In the genomic region with DNA sequence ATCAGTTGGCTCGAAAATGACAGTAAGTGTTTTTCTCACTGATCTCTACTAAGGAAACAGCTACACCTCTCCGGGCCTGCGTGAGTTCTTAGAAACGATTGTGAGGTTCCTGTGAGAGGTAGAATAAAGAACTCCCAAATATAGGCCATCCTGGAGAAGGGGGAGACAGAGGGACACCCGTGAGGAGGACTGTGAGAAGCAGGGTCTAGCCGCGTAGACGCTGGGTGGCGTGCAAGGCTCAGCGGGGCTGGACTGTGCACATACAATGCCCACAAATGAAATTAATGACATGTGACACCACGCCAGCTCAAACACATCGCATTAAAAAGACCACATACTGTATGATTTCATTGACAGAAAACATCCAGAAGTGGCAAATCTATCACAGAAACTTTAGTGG, we compare ENCODE assay signal across 32 cellular contexts.
"Had no signal": no experiment of that assay in that cellular context is flagged by ENCODE, and none has a peak within 500 bp of the region (broad histone marks: within the 10 kb centered on the region; RNA-seq: fewer than 3 reads in every experiment).

No MANE protein-coding gene starts in this region.

- ATAC-seq: activated CD8-positive, alpha-beta T cell treated with anti-CD3 and anti-CD28 coated beads for 36 hours; activated naive CD4-positive, alpha-beta T cell treated with anti-CD3 and anti-CD28 coated beads, Interleukin-2, amount 50 U/mL, for 72 hours; body of pancreas; PC-3; SK-N-SH treated with all-trans-retinoic acid at 6 μM for 48 hours; T-cell had no signal

- DNase-seq: activated CD4-positive, alpha-beta T cell treated with anti-CD3 and anti-CD28 coated beads, Interleukin-2, amount 10 ng/mL, durations not matched to agents 24 days and 14 days; activated CD4-positive, alpha-beta T cell treated with anti-CD3 and anti-CD28 coated beads, Interleukin-2, amount 50 U/mL, for 4 hours; activated CD8-positive, alpha-beta T cell treated with anti-CD3 and anti-CD28 coated beads for 36 hours; activated gamma-delta T cell; activated naive CD4-positive, alpha-beta T cell treated with Interleukin-2 at 50 U/mL for 16 hours; activated T-cell treated with anti-CD3 and anti-CD28 coated beads, Interleukin-2, amount 50 U/mL, for 1 hour; adrenal gland; body of pancreas; Kasumi-1; KG1; MM.1S; MV-4-11; NCI-H1105; NCI-H1417 treated with DMSO at 0.1 percent for 48 hours; NCI-H2171 treated with DMSO at 0.1 percent for 48 hours; NCI-H2227 treated with DMSO at 0.1 percent for 48 hours; NCI-H446; NCI-H524 treated with DMSO at 0.1 percent for 48 hours; NCI-H82; NK-92 treated with Interleukin-12 subunit alpha and Interleukin-12 subunit beta, amount 100 ng/mL, for 24 hours; PC-3; Peyer's patch; RPMI8226; SHP77 treated with DMSO at 0.1 percent for 48 hours; T-cell; T-helper 2 cell; T-helper 9 cell had no signal

- H3K27ac ChIP-seq: adrenal gland, body of pancreas, breast epithelium, Peyer's patch, SJSA1 had no signal

- FAIRE-seq: astrocyte had no signal

- H3K36me3 Mint-ChIP-seq: T-cell had no signal

- H3K9me3 ChIP-seq: adrenal gland had no signal

- H3K4me3 Mint-ChIP-seq: activated CD4-positive, alpha-beta T cell treated with anti-CD3 and anti-CD28 coated beads, Interleukin-2, amount 10 ng/mL, durations not matched to agents 24 days and 14 days; activated CD8-positive, alpha-beta T cell treated with anti-CD3 and anti-CD28 coated beads for 36 hours; T-cell had no signal

- H3K36me3 ChIP-seq: adrenal gland, breast epithelium, Peyer's patch, SJSA1 had no signal

- H3K27me3 Mint-ChIP-seq: activated CD4-positive, alpha-beta T cell treated with anti-CD3 and anti-CD28 coated beads, Interleukin-2, amount 10 ng/mL, durations not matched to agents 24 days and 14 days; activated CD8-positive, alpha-beta T cell treated with anti-CD3 and anti-CD28 coated beads for 36 hours; T-cell had no signal

- H3K4me3 ChIP-seq: adrenal gland, body of pancreas, breast epithelium, Peyer's patch, SJSA1 had no signal

- H3K4me1 ChIP-seq: adrenal gland, body of pancreas, breast epithelium, Peyer's patch, SJSA1 had no signal

- H3K4me1 Mint-ChIP-seq: activated CD4-positive, alpha-beta T cell treated with anti-CD3 and anti-CD28 coated beads, Interleukin-2, amount 10 ng/mL, durations not matched to agents 24 days and 14 days; T-cell had no signal

- H3K27me3 ChIP-seq: adrenal gland, body of pancreas, breast epithelium, Peyer's patch, SJSA1 had no signal
